ENCODE assay signal across 10 cellular contexts in genomic region chr5:74851684-74852353, GRCh38. TPM values are rescaled to one million over a fixed set of nuclear protein-coding genes. Genes with fewer than 3 reads are reported as not detected.
A peak's percentile ranks its signal among the peaks of the same experiment; 100 is the strongest.
DNase-seq lines count a peak whose midpoint lies in the region; ATAC-seq, FAIRE-seq and TF ChIP-seq lines count a peak whose summit lies in the region.
"Had no signal": no experiment of that assay in that cellular context is flagged by ENCODE, and none has a peak within 500 bp of the region (broad histone marks: within the 10 kb centered on the region; RNA-seq: fewer than 3 reads in every experiment).

No MANE protein-coding gene starts in this region.

- no peak overlapping the region for H2BK12ac ChIP-seq in H9 (ENCODE audit: insufficient read length, low read depth, low read length)

- no peak overlapping the region for H3K18ac ChIP-seq in H9 (ENCODE audit: insufficient read length, low read depth, low read length)

- no peak overlapping the region for H2BK120ac ChIP-seq in H9 (ENCODE audit: low read depth, low read length, poor library complexity, severe bottlenecking)

- H3K79me2 ChIP-seq in H9 (ENCODE audit: insufficient read depth, low read length), result peaks cover 57% of the 10 kb centered on the region

- H3T11ph ChIP-seq in H9 (ENCODE audit: low read length), result no peak overlapping the region

- peak overlapping the region; percentile 57 to 83 (median 64) for H3K27ac Mint-ChIP-seq in H9
- peak overlapping the region; percentile 75 for H3K27ac Mint-ChIP-seq in activated CD4-positive, alpha-beta memory T cell treated with anti-CD3 and anti-CD28 coated beads, Interleukin-2, amount 10 ng/mL, durations not matched to agents 7 days and 5 days

- H3K14ac ChIP-seq in H9 (ENCODE audit: insufficient read depth, low read length), result no peak overlapping the region

- no peak for TF ChIP-seq POLR2A in GM12892 (IDR thresholded peaks at IDR 0.05; ENCODE audit: low read depth, low read length)

- H3K27me3 ChIP-seq in H9 (ENCODE audit: insufficient read depth, low read length) (no peaks in the 10 kb centered on the region), foreskin keratinocyte (no peaks in the 10 kb centered on the region)
- H3K27me3 ChIP-seq: gastroesophageal sphincter had no signal

- POLR2A ChIA-PET in activated CD4-positive, alpha-beta memory T cell treated with anti-CD3 and anti-CD28 coated beads, Interleukin-2, amount 10 ng/mL, durations not matched to agents 7 days and 5 days (lab: Charles Lee), result interaction anchor here (1.1 kb wide), 1 partner anchor 14 kb away, joined by 3 read pairs; the partner anchor contains the start of gene FAM169A

- WGBS in H9 (ENCODE audit: extremely low coverage, insufficient read length, low lambda C conversion rate), result no CpG with 5 or more reads among the region's 4 CpGs

- H4K5ac ChIP-seq in H9 (ENCODE audit: insufficient read length, low read depth, low read length), result no peak overlapping the region

- CTCF ChIA-PET in activated CD4-positive, alpha-beta memory T cell treated with anti-CD3 and anti-CD28 coated beads, Interleukin-2, amount 10 ng/mL, durations not matched to agents 7 days and 5 days (lab: Charles Lee), result no interaction called here

- H3K23me2 ChIP-seq in H9 (ENCODE audit: insufficient read length, low read depth, low read length, poor library complexity, severe bottlenecking), result no peaks in the 10 kb centered on the region

- H4K8ac ChIP-seq in H9 (replicated peaks; ENCODE audit: insufficient read length, low read depth, low read length), result no peak overlapping the region

- H3K4me1 ChIP-seq in H9 (ENCODE audit: insufficient read depth, low read length) (0 out of 2 replicates have a peak, but pooled peaks cover 3% of the 10 kb centered on the region), foreskin keratinocyte (peaks cover 16% of the 10 kb centered on the region)
- H3K4me1 ChIP-seq: gastroesophageal sphincter had no signal

- H3K9me3 ChIP-seq in H9 (ENCODE audit: control insufficient read depth, low read depth, low read length), result no peaks in the 10 kb centered on the region
- H3K9me3 ChIP-seq: gastroesophageal sphincter had no signal

- H3K4me1 Mint-ChIP-seq in H9, result peaks cover 39 to 49% of the 10 kb centered on the region in 2 experiments
- peaks cover 14% of the 10 kb centered on the region for H3K4me1 Mint-ChIP-seq in activated CD4-positive, alpha-beta memory T cell treated with anti-CD3 and anti-CD28 coated beads, Interleukin-2, amount 10 ng/mL, durations not matched to agents 7 days and 5 days

- no peak overlapping the region for H2BK20ac ChIP-seq in H9 (ENCODE audit: low read depth, low read length, poor library complexity, severe bottlenecking)

- TF ChIP-seq CTCF in H9 (conservative IDR thresholded peaks at IDR 0.05) (no peak), foreskin keratinocyte (conservative IDR thresholded peaks at IDR 0.05) (no peak)

- no peak overlapping the region for H2AFZ ChIP-seq in H9 (ENCODE audit: low read length)

- ATAC-seq in foreskin keratinocyte (peak; percentile 47), GM21786 (IDR thresholded peaks at IDR 0.05; ENCODE audit: unreplicated experiment) (no peak)
- ATAC-seq: gastroesophageal sphincter had no signal

- no peak overlapping the region for H2AK5ac ChIP-seq in H9 (ENCODE audit: insufficient read length, low read length)

- no peak overlapping the region for H3K4ac ChIP-seq in H9 (ENCODE audit: low read depth, low read length)

- no peaks in the 10 kb centered on the region for H3K27me3 Mint-ChIP-seq in H9 (ENCODE audit: low read depth)
- no peaks in the 10 kb centered on the region for H3K27me3 Mint-ChIP-seq in activated CD4-positive, alpha-beta memory T cell treated with anti-CD3 and anti-CD28 coated beads, Interleukin-2, amount 10 ng/mL, durations not matched to agents 7 days and 5 days

- FAIRE-seq in A204.1 (lab: Jason Lieb, UNC), result peak; percentile 84
- FAIRE-seq in GM12892 (lab: Jason Lieb, UNC), result no peak

- H4K91ac ChIP-seq in H9 (ENCODE audit: insufficient read length, low read depth, low read length), result no peak overlapping the region

- H4K20me1 ChIP-seq in H9 (ENCODE audit: control insufficient read depth, insufficient read depth, insufficient read length), result no peaks in the 10 kb centered on the region

- no peak overlapping the region for H3K4me3 Mint-ChIP-seq in H9
- H3K4me3 Mint-ChIP-seq in activated CD4-positive, alpha-beta memory T cell treated with anti-CD3 and anti-CD28 coated beads, Interleukin-2, amount 10 ng/mL, durations not matched to agents 7 days and 5 days, result peak overlapping the region; percentile 55

- no peak for DNase-seq in H9
- no peak for DNase-seq in activated CD4-positive, alpha-beta memory T cell treated with anti-CD3 and anti-CD28 coated beads, Interleukin-2, amount 10 ng/mL, durations not matched to agents 7 days and 5 days
- peak in 1 of 2 donors; percentile 65 for DNase-seq in foreskin keratinocyte
- DNase-seq in GM12892 (ENCODE audit: insufficient read length), result no peak
- no peak for DNase-seq in RKO (ENCODE audit: low spot score)
- no peak for DNase-seq in caudate nucleus (lab: John Stamatoyannopoulos, UW)
- DNase-seq: DND-41 had no signal

- H3K23ac ChIP-seq in H9 (ENCODE audit: insufficient read length, low read depth, low read length), result no peak overlapping the region

- H3K56ac ChIP-seq in H9 (ENCODE audit: insufficient read length, low read depth, low read length), result no peak overlapping the region

- H3K4me2 ChIP-seq in H9 (ENCODE audit: insufficient read depth, insufficient read length, low read length), result no peak overlapping the region

- peaks cover 19 to 21% (median 21%) of the 10 kb centered on the region in 3 experiments for H3K36me3 Mint-ChIP-seq in H9 (ENCODE audit: insufficient read depth in 1 of 3, low read depth in 3 of 3)
- H3K36me3 Mint-ChIP-seq in activated CD4-positive, alpha-beta memory T cell treated with anti-CD3 and anti-CD28 coated beads, Interleukin-2, amount 10 ng/mL, durations not matched to agents 7 days and 5 days (ENCODE audit: low read depth), result no peaks in the 10 kb centered on the region

- peaks cover 8 to 14% of the 10 kb centered on the region in 2 experiments; a peak in 4 of 5 replicates for H3K9me3 Mint-ChIP-seq in H9
- H3K9me3 Mint-ChIP-seq in activated CD4-positive, alpha-beta memory T cell treated with anti-CD3 and anti-CD28 coated beads, Interleukin-2, amount 10 ng/mL, durations not matched to agents 7 days and 5 days, result no peaks in the 10 kb centered on the region

- H3K9ac ChIP-seq in H9 (ENCODE audit: extremely low read depth, insufficient read length, low read length), result no peak overlapping the region

- H3K79me1 ChIP-seq in H9 (ENCODE audit: insufficient read depth, low read depth, low read length, poor library complexity, severe bottlenecking), result no peaks in the 10 kb centered on the region

- no peak overlapping the region for H2BK5ac ChIP-seq in H9 (ENCODE audit: insufficient read length, low read length)

- no peak overlapping the region for H2BK15ac ChIP-seq in H9 (ENCODE audit: low read depth, low read length)

- peak overlapping the region; percentile 14 for H3K27ac ChIP-seq in H9 (ENCODE audit: insufficient read length, low read depth, low read length)
- peak overlapping the region; percentile 59 for H3K27ac ChIP-seq in foreskin keratinocyte
- no peak overlapping the region for H3K27ac ChIP-seq in caudate nucleus (ENCODE audit: low read depth, low read length)
- H3K27ac ChIP-seq: gastroesophageal sphincter had no signal

RNA-seq across cellular contexts. Expression of gene FAM169A, which starts 14.4 kb away (rescaled TPM):
- total RNA-seq in H9 (2021) (63.1 and 67.7 TPM in 2 replicates), foreskin keratinocyte (22.9 and 25.1 TPM in 2 replicates)
- 1 to 10 TPM; 3.5 to 4.6 TPM for total RNA-seq in activated CD4-positive, alpha-beta memory T cell treated with anti-CD3 and anti-CD28 coated beads, Interleukin-2, amount 10 ng/mL, durations not matched to agents 7 days and 5 days
- 4.1 and 5.2 TPM in 2 replicates for polyA plus RNA-seq in foreskin keratinocyte
- polyA plus RNA-seq in GM12892 (2012; ENCODE audit: missing spikeins), result 0.74 TPM
